ENCODE assay signal across 9 cellular contexts in genomic region chr2:12008425-12009061, GRCh38.
A peak's percentile ranks its signal among the peaks of the same experiment; 100 is the strongest.
DNase-seq lines count a peak whose midpoint lies in the region; ATAC-seq, FAIRE-seq and TF ChIP-seq lines count a peak whose summit lies in the region.
"Had no signal": no experiment of that assay in that cellular context is flagged by ENCODE, and none has a peak within 500 bp of the region (broad histone marks: within the 10 kb centered on the region; RNA-seq: fewer than 3 reads in every experiment).

No MANE protein-coding gene starts in this region.

- H3K9me3 ChIP-seq in GM12878 (replicated peaks; ENCODE audit: control insufficient read depth, insufficient read depth, low read length) = no peaks in the 10 kb centered on the region; the same call in 2 of the 3 replicates
- no peaks in the 10 kb centered on the region for H3K9me3 ChIP-seq in gastrocnemius medialis

- peaks cover 63% of the 10 kb centered on the region for H3K4me1 ChIP-seq in GM12878 (ENCODE audit: control insufficient read depth, insufficient read depth, low read length)
- H3K4me1 ChIP-seq in gastrocnemius medialis = no peaks in the 10 kb centered on the region

- CTCF ChIA-PET in GM12878 (lab: Yijun Ruan, JAX) = interaction anchor here (3.0 kb wide), 1 partner anchor 141 kb away, joined by 24 read pairs; no protein-coding TSS in a partner anchor

- peak; percentile 89 for DNase-seq in GM12865 (ENCODE audit: low read depth)
- DNase-seq in GM12878 (ENCODE audit: low read depth, low spot score) = peak; percentile 79
- DNase-seq in sciatic nerve (ENCODE audit: low spot score) = no peak
- DNase-seq in activated CD4-positive, alpha-beta T cell treated with anti-CD3 and anti-CD28 coated beads for 4 hours = no peak
- DNase-seq in gastrocnemius medialis = no peak
- no peak for DNase-seq in COLO829 (ENCODE audit: low spot score)
- DNase-seq: midbrain had no signal

- TF ChIP-seq EP300 in GM12878 (IDR thresholded peaks at IDR 0.05; ENCODE audit: borderline replicate concordance in 1 of 2, control insufficient read depth in 1 of 2, low read depth in 2 of 2, low read length in 2 of 2) = peak; percentile 81 to 84

- no peak overlapping the region for H3K9ac ChIP-seq in GM12878 (ENCODE audit: control insufficient read depth, insufficient read depth, low read length)

- no peak overlapping the region for H2AFZ ChIP-seq in GM12878 (ENCODE audit: control insufficient read depth, low read depth, low read length)

- H3K36me3 ChIP-seq in GM12878 (ENCODE audit: control insufficient read depth in 2 of 2, insufficient read depth in 2 of 2, low read length in 1 of 2) (no peaks in the 10 kb centered on the region; a peak in 2 of 4 replicates), gastrocnemius medialis (no peaks in the 10 kb centered on the region)

- peak overlapping the region; percentile 3; the same call in 1 of the 2 replicates for H3K4me3 ChIP-seq in GM12865 (ENCODE audit: low read depth, low read length)
- H3K4me3 ChIP-seq in GM12878 = no peak overlapping the region
- H3K4me3 ChIP-seq in gastrocnemius medialis = no peak overlapping the region

- BruUV-seq in GM12878 (replicated peaks; lab: Mats Ljungman, UMichigan) = no TSS peak

- in situ Hi-C loops in GM12878 (cut with MboI) (no loop called here), gastrocnemius medialis (cut with MboI; ENCODE audit: low sequenced_read_pairs in 4 of 4) (no loop called here)

- RAD21 ChIA-PET in GM12878 (lab: Charles Lee; ENCODE audit: unreplicated experiment) = interaction anchor here (0.7 to 3.3 kb wide), 3 partner anchors 143 to 257 kb away, joined by 3 to 66 read pairs (median 13); no protein-coding TSS in a partner anchor

- WGBS in GM12878 (ENCODE audit: insufficient coverage, insufficient replicate concordance, low lambda C conversion rate, missing lambda C conversion rate) = under 1% methylated on average over 6 of the region's 6 CpGs

- TF ChIP-seq CTCF in GM12865 (IDR thresholded peaks at IDR 0.05; ENCODE audit: insufficient read depth, low read depth, low read length, missing control alignments) (no peak), GM12878 (IDR thresholded peaks at IDR 0.05 in 2 of 3, conservative IDR thresholded peaks at IDR 0.05 in 1 of 3; ENCODE audit: control insufficient read depth in 2 of 3, extremely low read depth in 1 of 3, insufficient read depth in 1 of 3, low read depth in 3 of 3, low read length in 3 of 3) (no peak), gastrocnemius medialis (IDR thresholded peaks at IDR 0.05 in 4 of 5, conservative IDR thresholded peaks at IDR 0.05 in 1 of 5) (no peak)

- H3K27me3 ChIP-seq in GM12878 (replicated peaks in 1 of 2; ENCODE audit: control insufficient read depth in 2 of 2, insufficient read depth in 2 of 2, low read length in 1 of 2) = no peaks in the 10 kb centered on the region
- no peaks in the 10 kb centered on the region for H3K27me3 ChIP-seq in gastrocnemius medialis

- peak; percentile 38 for FAIRE-seq in GM12878 (lab: Jason Lieb, UNC)

- H3K4me2 ChIP-seq in GM12878 (ENCODE audit: control insufficient read depth, insufficient read depth) = peak overlapping the region; percentile 40

- TF ChIP-seq RAD21 in GM12878 (IDR thresholded peaks at IDR 0.05; ENCODE audit: insufficient read depth, low read depth, low read length) = no peak

- peak overlapping the region; percentile 57 for H3K27ac ChIP-seq in GM12878 (ENCODE audit: control insufficient read depth, insufficient read depth)
- H3K27ac ChIP-seq in gastrocnemius medialis = no peak overlapping the region

- no peaks in the 10 kb centered on the region for H4K20me1 ChIP-seq in GM12878 (ENCODE audit: control insufficient read depth, insufficient read depth)

- POLR2A ChIA-PET in GM12878 (lab: Charles Lee) = interaction anchor here (0.6 to 0.9 kb wide), 2 partner anchors 23 to 121 kb away, joined by 3 to 8 read pairs; no protein-coding TSS in a partner anchor

- TF ChIP-seq POLR2A in GM12878 (IDR thresholded peaks at IDR 0.05; ENCODE audit: low read depth, low read length) (no peak), gastrocnemius medialis (IDR thresholded peaks at IDR 0.05) (no peak)

- peaks cover 2% of the 10 kb centered on the region for H3K79me2 ChIP-seq in GM12878 (ENCODE audit: control insufficient read depth, insufficient read depth, low read length)

- ATAC-seq in GM21529 (IDR thresholded peaks at IDR 0.05; ENCODE audit: unreplicated experiment) (peak; percentile 85), HG03469 (IDR thresholded peaks at IDR 0.05; ENCODE audit: unreplicated experiment) (peak; percentile 65), GM12878 (peak; percentile 73), sciatic nerve (no peak), gastrocnemius medialis (no peak)

- SMC1A ChIA-PET in GM12878 (lab: Charles Lee; ENCODE audit: uncharacterized antibody, unreplicated experiment) = interaction anchor here (1.2 to 4.3 kb wide), 9 partner anchors 11 to 255 kb away, joined by 3 to 68 read pairs (median 7); no protein-coding TSS in a partner anchor

- intact Hi-C loops in GM12878 (cut with micrococcal nuclease; ENCODE audit: unreplicated experiment) (loop anchor here (1.0 to 5.0 kb wide), 2 partner anchors 39 to 178 kb away; no protein-coding TSS in a partner anchor), sciatic nerve (cut with DNase I) (no loop called here), gastrocnemius medialis (cut with DNase I; ENCODE audit: low total_unique reads) (no loop called here)

TF ChIP-seq in GM12878, 131 proteins besides CTCF, POLR2A, EP300 and RAD21 (continues in another document):
- TF ChIP-seq NRF1 (conservative IDR thresholded peaks at IDR 0.05; ENCODE audit: low read depth, low read length) (no peak), WRNIP1 (IDR thresholded peaks at IDR 0.05; ENCODE audit: borderline replicate concordance, low read depth, low read length) (no peak), ZNF687 (IDR thresholded peaks at IDR 0.05) (peak; percentile 42; the same call in 1 of the 2 replicates), NR2C2 (IDR thresholded peaks at IDR 0.05; ENCODE audit: borderline replicate concordance, control insufficient read depth, insufficient read length, low read depth) (no peak), E2F8 (IDR thresholded peaks at IDR 0.05; ENCODE audit: low read depth, partially characterized antibody) (no peak), EGR1 (IDR thresholded peaks at IDR 0.05; ENCODE audit: borderline replicate concordance in 1 of 2, low read depth in 2 of 2, low read length in 2 of 2) (no peak), ATF7 (IDR thresholded peaks at IDR 0.05; ENCODE audit: low read depth) (peak; percentile 76)

Comparison
In these comparisons a context has a peak if more than half of its experiments do, and no peak if none do; other contexts are left out.
1. DNase-seq: peak in GM12865 (single experiment) and GM12878 (single experiment); none in sciatic nerve (single experiment), activated CD4-positive, alpha-beta T cell treated with anti-CD3 and anti-CD28 coated beads for 4 hours (0 of 2), gastrocnemius medialis (0 of 2) and COLO829 (single experiment).
2. ATAC-seq: peak in GM21529 (single experiment), HG03469 (single experiment) and GM12878 (single experiment); none in sciatic nerve (single experiment) and gastrocnemius medialis (0 of 2).